ENCODE assay signal across 8 cellular contexts in the genomic region with DNA sequence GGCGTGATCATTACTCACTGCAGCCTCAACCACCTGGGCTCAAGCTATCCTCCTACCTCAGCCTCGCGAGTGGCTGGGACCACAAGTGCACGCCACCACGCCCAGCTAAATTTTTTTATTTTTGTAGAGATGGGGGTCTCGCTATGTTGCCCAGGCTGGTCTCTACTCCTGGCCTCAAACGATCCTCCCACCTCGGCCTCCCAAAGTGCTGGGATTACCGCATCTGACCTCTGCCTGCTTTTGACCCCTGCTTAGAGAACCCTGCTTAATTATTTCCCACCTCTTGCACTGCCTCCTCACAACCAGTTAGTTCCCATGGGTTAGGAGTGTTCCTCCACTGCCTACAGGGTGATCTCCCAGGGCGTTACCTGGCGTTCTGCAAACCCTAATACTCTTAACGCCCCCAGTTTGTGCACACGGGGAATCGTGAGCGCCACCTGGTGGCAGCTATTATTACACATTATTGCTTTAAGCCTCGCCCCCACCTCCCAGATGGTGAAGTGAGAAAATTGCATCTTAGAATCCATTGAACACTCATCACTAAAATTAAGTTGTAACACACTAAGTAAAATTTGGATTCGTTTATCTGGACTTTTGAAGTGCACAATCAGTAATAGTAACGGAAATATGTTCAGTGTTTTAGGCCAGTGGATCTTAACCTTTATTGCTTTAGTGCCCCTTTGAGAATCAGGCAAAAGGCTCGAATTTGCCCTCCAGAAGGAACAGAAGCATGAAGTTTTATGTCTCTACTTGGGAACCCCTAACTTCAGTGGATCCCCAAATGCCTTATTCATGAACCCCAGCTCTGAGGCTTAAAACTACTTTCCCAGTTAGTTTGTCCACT.
DNase-seq lines count a peak whose midpoint lies in the region; ATAC-seq and TF ChIP-seq lines count a peak whose summit lies in the region.

No MANE protein-coding gene starts in this region.

- H3K27ac ChIP-seq in GM23338 (ENCODE audit: low read depth): no peak overlapping the region

- ATAC-seq in GM23338 (peak; percentile 53), HG03097 (IDR thresholded peaks at IDR 0.05; ENCODE audit: low FRiP score, unreplicated experiment) (no peak), GM18502 (IDR thresholded peaks at IDR 0.05; ENCODE audit: poor library complexity, unreplicated experiment) (no peak)
- ATAC-seq in activated T-cell treated with anti-CD3 and anti-CD28 coated beads, Interleukin-2, amount 50 U/mL, for 4 hours: peak; percentile 68 to 70

- H2AFZ ChIP-seq in GM23338: no peak overlapping the region

- H3K4me2 ChIP-seq in GM23338: no peak overlapping the region

- peak; percentile 66 for DNase-seq in AG20443 (ENCODE audit: low spot score)
- DNase-seq in GM23338 (ENCODE audit: low spot score): peak; percentile 93
- peak; percentile 86 for DNase-seq in OCI-M1 (lab: John Stamatoyannopoulos, UW)
- peak; percentile 53 for DNase-seq in activated T-cell treated with anti-CD3 and anti-CD28 coated beads, Interleukin-2, amount 50 U/mL, for 4 hours
- DNase-seq in fibroblast of the conjunctiva (ENCODE audit: low read depth): peak; percentile 14
- peak; percentile 12 for DNase-seq in putamen (ENCODE audit: low spot score)

- H3K4me1 ChIP-seq in GM23338 (ENCODE audit: insufficient read depth): no peaks in the 10 kb centered on the region

- H3K36me3 Mint-ChIP-seq in GM23338 (ENCODE audit: low read depth): no peaks in the 10 kb centered on the region
- H3K36me3 Mint-ChIP-seq in activated T-cell treated with anti-CD3 and anti-CD28 coated beads, Interleukin-2, amount 50 U/mL, for 4 hours (ENCODE audit: insufficient read depth): no peaks in the 10 kb centered on the region

- H4K20me1 ChIP-seq in GM23338 (replicated peaks; ENCODE audit: insufficient read depth): no peaks in the 10 kb centered on the region

- peaks cover 2% of the 10 kb centered on the region for H3K27me3 Mint-ChIP-seq in GM23338 (ENCODE audit: insufficient read depth, low read depth, poor library complexity)
- H3K27me3 Mint-ChIP-seq in activated T-cell treated with anti-CD3 and anti-CD28 coated beads, Interleukin-2, amount 50 U/mL, for 4 hours (ENCODE audit: low read depth): peaks cover 21% of the 10 kb centered on the region

- no peak overlapping the region for H3K4me3 ChIP-seq in GM23338

- H3F3A ChIP-seq in GM23338 (replicated peaks; ENCODE audit: low read depth): no peaks in the 10 kb centered on the region; the same call in 1 of the 2 replicates

- no peaks in the 10 kb centered on the region for H3K27me3 ChIP-seq in GM23338 (ENCODE audit: insufficient read depth)

- H3K79me2 ChIP-seq in GM23338 (replicated peaks; ENCODE audit: insufficient read depth): no peaks in the 10 kb centered on the region

- peak; percentile 85 to 98 for TF ChIP-seq CTCF in GM23338 (conservative IDR thresholded peaks at IDR 0.05; ENCODE audit: low read depth in 2 of 2)

- H3K4me3 Mint-ChIP-seq in GM23338: no peak overlapping the region
- H3K4me3 Mint-ChIP-seq in activated T-cell treated with anti-CD3 and anti-CD28 coated beads, Interleukin-2, amount 50 U/mL, for 4 hours: no peak overlapping the region

- H3K4me1 Mint-ChIP-seq in GM23338: no peaks in the 10 kb centered on the region
- no peaks in the 10 kb centered on the region for H3K4me1 Mint-ChIP-seq in activated T-cell treated with anti-CD3 and anti-CD28 coated beads, Interleukin-2, amount 50 U/mL, for 4 hours (ENCODE audit: low read depth)

- no peaks in the 10 kb centered on the region for H3K36me3 ChIP-seq in GM23338 (ENCODE audit: insufficient read depth)

- no peak overlapping the region for H3K27ac Mint-ChIP-seq in GM23338

- no peaks in the 10 kb centered on the region for H3K9me2 ChIP-seq in GM23338 (ENCODE audit: insufficient read depth)

- H3K9me3 Mint-ChIP-seq in GM23338: no peaks in the 10 kb centered on the region
- H3K9me3 Mint-ChIP-seq in activated T-cell treated with anti-CD3 and anti-CD28 coated beads, Interleukin-2, amount 50 U/mL, for 4 hours: no peaks in the 10 kb centered on the region

TF ChIP-seq in GM23338, 12 proteins besides CTCF, POLR2A, EP300 and RAD21 (continues in another document):
- no peak for TF ChIP-seq JUNB (IDR thresholded peaks at IDR 0.05; ENCODE audit: unreplicated experiment)
- TF ChIP-seq, protein P1, sequence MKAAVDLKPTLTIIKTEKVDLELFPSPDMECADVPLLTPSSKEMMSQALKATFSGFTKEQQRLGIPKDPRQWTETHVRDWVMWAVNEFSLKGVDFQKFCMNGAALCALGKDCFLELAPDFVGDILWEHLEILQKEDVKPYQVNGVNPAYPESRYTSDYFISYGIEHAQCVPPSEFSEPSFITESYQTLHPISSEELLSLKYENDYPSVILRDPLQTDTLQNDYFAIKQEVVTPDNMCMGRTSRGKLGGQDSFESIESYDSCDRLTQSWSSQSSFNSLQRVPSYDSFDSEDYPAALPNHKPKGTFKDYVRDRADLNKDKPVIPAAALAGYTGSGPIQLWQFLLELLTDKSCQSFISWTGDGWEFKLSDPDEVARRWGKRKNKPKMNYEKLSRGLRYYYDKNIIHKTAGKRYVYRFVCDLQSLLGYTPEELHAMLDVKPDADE (IDR thresholded peaks at IDR 0.05): no peak
- TF ChIP-seq EZH2 (IDR thresholded peaks at IDR 0.05; ENCODE audit: low read depth, unreplicated experiment): no peak
- TF ChIP-seq, protein P2, sequence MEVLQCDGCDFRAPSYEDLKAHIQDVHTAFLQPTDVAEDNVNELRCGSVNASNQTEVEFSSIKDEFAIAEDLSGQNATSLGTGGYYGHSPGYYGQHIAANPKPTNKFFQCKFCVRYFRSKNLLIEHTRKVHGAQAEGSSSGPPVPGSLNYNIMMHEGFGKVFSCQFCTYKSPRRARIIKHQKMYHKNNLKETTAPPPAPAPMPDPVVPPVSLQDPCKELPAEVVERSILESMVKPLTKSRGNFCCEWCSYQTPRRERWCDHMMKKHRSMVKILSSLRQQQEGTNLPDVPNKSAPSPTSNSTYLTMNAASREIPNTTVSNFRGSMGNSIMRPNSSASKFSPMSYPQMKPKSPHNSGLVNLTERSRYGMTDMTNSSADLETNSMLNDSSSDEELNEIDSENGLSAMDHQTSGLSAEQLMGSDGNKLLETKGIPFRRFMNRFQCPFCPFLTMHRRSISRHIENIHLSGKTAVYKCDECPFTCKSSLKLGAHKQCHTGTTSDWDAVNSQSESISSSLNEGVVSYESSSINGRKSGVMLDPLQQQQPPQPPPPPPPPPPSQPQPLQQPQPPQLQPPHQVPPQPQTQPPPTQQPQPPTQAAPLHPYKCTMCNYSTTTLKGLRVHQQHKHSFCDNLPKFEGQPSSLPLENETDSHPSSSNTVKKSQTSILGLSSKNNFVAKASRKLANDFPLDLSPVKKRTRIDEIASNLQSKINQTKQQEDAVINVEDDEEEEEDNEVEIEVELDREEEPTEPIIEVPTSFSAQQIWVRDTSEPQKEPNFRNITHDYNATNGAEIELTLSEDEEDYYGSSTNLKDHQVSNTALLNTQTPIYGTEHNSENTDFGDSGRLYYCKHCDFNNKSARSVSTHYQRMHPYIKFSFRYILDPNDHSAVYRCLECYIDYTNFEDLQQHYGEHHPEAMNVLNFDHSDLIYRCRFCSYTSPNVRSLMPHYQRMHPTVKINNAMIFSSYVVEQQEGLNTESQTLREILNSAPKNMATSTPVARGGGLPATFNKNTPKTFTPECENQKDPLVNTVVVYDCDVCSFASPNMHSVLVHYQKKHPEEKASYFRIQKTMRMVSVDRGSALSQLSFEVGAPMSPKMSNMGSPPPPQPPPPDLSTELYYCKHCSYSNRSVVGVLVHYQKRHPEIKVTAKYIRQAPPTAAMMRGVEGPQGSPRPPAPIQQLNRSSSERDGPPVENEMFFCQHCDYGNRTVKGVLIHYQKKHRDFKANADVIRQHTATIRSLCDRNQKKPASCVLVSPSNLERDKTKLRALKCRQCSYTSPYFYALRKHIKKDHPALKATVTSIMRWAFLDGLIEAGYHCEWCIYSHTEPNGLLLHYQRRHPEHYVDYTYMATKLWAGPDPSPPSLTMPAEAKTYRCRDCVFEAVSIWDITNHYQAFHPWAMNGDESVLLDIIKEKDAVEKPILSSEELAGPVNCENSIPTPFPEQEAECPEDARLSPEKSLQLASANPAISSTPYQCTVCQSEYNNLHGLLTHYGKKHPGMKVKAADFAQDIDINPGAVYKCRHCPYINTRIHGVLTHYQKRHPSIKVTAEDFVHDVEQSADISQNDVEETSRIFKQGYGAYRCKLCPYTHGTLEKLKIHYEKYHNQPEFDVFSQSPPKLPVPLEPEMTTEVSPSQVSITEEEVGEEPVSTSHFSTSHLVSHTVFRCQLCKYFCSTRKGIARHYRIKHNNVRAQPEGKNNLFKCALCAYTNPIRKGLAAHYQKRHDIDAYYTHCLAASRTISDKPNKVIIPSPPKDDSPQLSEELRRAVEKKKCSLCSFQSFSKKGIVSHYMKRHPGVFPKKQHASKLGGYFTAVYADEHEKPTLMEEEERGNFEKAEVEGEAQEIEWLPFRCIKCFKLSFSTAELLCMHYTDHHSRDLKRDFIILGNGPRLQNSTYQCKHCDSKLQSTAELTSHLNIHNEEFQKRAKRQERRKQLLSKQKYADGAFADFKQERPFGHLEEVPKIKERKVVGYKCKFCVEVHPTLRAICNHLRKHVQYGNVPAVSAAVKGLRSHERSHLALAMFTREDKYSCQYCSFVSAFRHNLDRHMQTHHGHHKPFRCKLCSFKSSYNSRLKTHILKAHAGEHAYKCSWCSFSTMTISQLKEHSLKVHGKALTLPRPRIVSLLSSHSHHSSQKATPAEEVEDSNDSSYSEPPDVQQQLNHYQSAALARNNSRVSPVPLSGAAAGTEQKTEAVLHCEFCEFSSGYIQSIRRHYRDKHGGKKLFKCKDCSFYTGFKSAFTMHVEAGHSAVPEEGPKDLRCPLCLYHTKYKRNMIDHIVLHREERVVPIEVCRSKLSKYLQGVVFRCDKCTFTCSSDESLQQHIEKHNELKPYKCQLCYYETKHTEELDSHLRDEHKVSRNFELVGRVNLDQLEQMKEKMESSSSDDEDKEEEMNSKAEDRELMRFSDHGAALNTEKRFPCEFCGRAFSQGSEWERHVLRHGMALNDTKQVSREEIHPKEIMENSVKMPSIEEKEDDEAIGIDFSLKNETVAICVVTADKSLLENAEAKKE (CRISPR knock-in tag; IDR thresholded peaks at IDR 0.05): no peak
- TF ChIP-seq ZNF114 (CRISPR knock-in tag; IDR thresholded peaks at IDR 0.05): no peak
- no peak for TF ChIP-seq POLR2AphosphoS5 (IDR thresholded peaks at IDR 0.05; ENCODE audit: low read depth)
- no peak for TF ChIP-seq STAT1 (IDR thresholded peaks at IDR 0.05; ENCODE audit: unreplicated experiment)
- TF ChIP-seq NANOG (IDR thresholded peaks at IDR 0.05; ENCODE audit: borderline replicate concordance): no peak
- TF ChIP-seq EZH2phosphoT487 (IDR thresholded peaks at IDR 0.05; ENCODE audit: unreplicated experiment): no peak

Comparison
In these comparisons a context has a peak if more than half of its experiments do, and no peak if none do; other contexts are left out.
1. DNase-seq: peak in every context shown above with its lines; median percentile 93 in GM23338; 86 in OCI-M1; 66 in AG20443; 53 in activated T-cell treated with anti-CD3 and anti-CD28 coated beads, Interleukin-2, amount 50 U/mL, for 4 hours; 14 in fibroblast of the conjunctiva; 12 in putamen.
2. ATAC-seq: peak in GM23338 (single experiment) and activated T-cell treated with anti-CD3 and anti-CD28 coated beads, Interleukin-2, amount 50 U/mL, for 4 hours (2 of 2); none in HG03097 (single experiment) and GM18502 (single experiment).